ENCODE assay signal across 8 cellular contexts in genomic region chr16:30657866-30658730, GRCh38. TPM values are rescaled to one million over a fixed set of nuclear protein-coding genes. Genes with fewer than 3 reads are reported as not detected.
DNase-seq lines count a peak whose midpoint lies in the region; ATAC-seq and TF ChIP-seq lines count a peak whose summit lies in the region.

FBRS (plus strand) TSS chr16:30658431; CDS start chr16:30659519, 1,088 bp downstream.

- H2BK5ac ChIP-seq in IMR-90 (ENCODE audit: low read depth, low read length, poor library complexity, severe bottlenecking) = peak within 1 kb of the TSS; percentile 96

- peaks cover 29% of the 10 kb centered on the region for H4K20me1 ChIP-seq in IMR-90 (ENCODE audit: insufficient read depth, low read length)

- H3K36me3 ChIP-seq in IMR-90 (ENCODE audit: control insufficient read depth, insufficient read depth, low read length) (peaks cover 46% of the 10 kb centered on the region), mucosa of descending colon (ENCODE audit: low read depth) (peaks cover 8% of the 10 kb centered on the region)

- in situ Hi-C loops in IMR-90 (cut with MboI; ENCODE audit: low sequenced_read_pairs) = no loop called here

- H2BK15ac ChIP-seq in IMR-90 (ENCODE audit: low read depth, low read length) = peak within 1 kb of the TSS; percentile 91; the same call in 2 of the 3 replicates

- H3K27me3 ChIP-seq in IMR-90 (ENCODE audit: control insufficient read depth, insufficient read depth, low read length) = no peaks in the 10 kb centered on the region

- no TSS peak for BruUV-seq in IMR-90 (replicated peaks; lab: Mats Ljungman, UMichigan)

- peak; percentile 69 for TF ChIP-seq RAD21 in IMR-90 (IDR thresholded peaks at IDR 0.05; ENCODE audit: low read length)

- peak within 1 kb of the TSS; percentile 95 for H3K18ac ChIP-seq in IMR-90 (ENCODE audit: low read depth, low read length)

- peaks cover 5% of the 10 kb centered on the region; the same call in 1 of the 2 replicates for H3K9me1 ChIP-seq in IMR-90 (ENCODE audit: insufficient read depth, low read length)

- peak within 1 kb of the TSS; percentile 99 for H2AK9ac ChIP-seq in IMR-90 (replicated peaks; ENCODE audit: low read depth, low read length, poor library complexity)

- WGBS in IMR-90 (ENCODE audit: extremely low coverage in 2 of 2, insufficient read length in 1 of 2), 2 experiments = 0% methylated on average over 26 of the region's 86 CpGs; no CpG with 5 or more reads in 1 of the 2 experiments

- peak within 1 kb of the TSS; percentile 95 for H2AK5ac ChIP-seq in IMR-90 (ENCODE audit: low read depth, low read length)

- H4K5ac ChIP-seq in IMR-90 (ENCODE audit: low read depth, low read length) = peak within 1 kb of the TSS; percentile 89

- peak within 1 kb of the TSS; percentile 98 for H3K56ac ChIP-seq in IMR-90 (ENCODE audit: extremely low read depth, insufficient read depth, low read length)

- peak within 1 kb of the TSS; percentile 100 for H3K14ac ChIP-seq in IMR-90 (replicated peaks; ENCODE audit: low read depth, low read length)

- DNase-seq in DMS 273 treated with DMSO at 0.1 percent for 48 hours (lab: John Stamatoyannopoulos, UW) = peak; percentile 99
- peak; percentile 100 for DNase-seq in IMR-90
- DNase-seq in OCI-M1 (lab: John Stamatoyannopoulos, UW) = peak; percentile 100
- peak; percentile 100 for DNase-seq in activated T-cell treated with anti-CD3 and anti-CD28 coated beads for 4 hours
- peak; percentile 100 for DNase-seq in epithelial cell of esophagus (ENCODE audit: low read depth)
- peak; percentile 100 for DNase-seq in mucosa of descending colon
- DNase-seq in stimulated activated CD8-positive, alpha-beta memory T cell treated with anti-CD3 and anti-CD28 coated beads, Interleukin-4, amount 100 ng/mL, for 4 hours (ENCODE audit: low read depth in 2 of 2, low spot score in 1 of 2) = peak; percentile 99 to 100

- ATAC-seq in GM21526 (IDR thresholded peaks at IDR 0.05; ENCODE audit: low FRiP score, unreplicated experiment) (peak; percentile 56), IMR-90 (ENCODE audit: low read depth) (peak; percentile 83), mucosa of descending colon (peak; percentile 83)

- peak within 1 kb of the TSS; percentile 99 for H4K91ac ChIP-seq in IMR-90 (ENCODE audit: insufficient read depth, low read depth, low read length)

- H3K23ac ChIP-seq in IMR-90 (ENCODE audit: low read depth, low read length) = peak within 1 kb of the TSS; percentile 100

- CTCF ChIA-PET in IMR-90 (lab: Yijun Ruan, JAX) = interaction anchor here (0.5 to 1.5 kb wide), 3 partner anchors 36 to 232 kb away, joined by 3 to 4 read pairs (median 3); no protein-coding TSS in a partner anchor

- H3K9ac ChIP-seq in IMR-90 (ENCODE audit: low read depth, low read length) = peak within 1 kb of the TSS; percentile 96

- H3K4me1 ChIP-seq in IMR-90 (ENCODE audit: control insufficient read depth, insufficient read depth, low read length) (peaks cover 12% of the 10 kb centered on the region; the same call in 1 of the 2 replicates), mucosa of descending colon (ENCODE audit: low read depth) (peaks cover 35% of the 10 kb centered on the region)

- TF ChIP-seq POLR2A in IMR-90 (IDR thresholded peaks at IDR 0.05; ENCODE audit: low read depth, low read length) = peak; percentile 91

- peak within 1 kb of the TSS; percentile 100 for H3K4ac ChIP-seq in IMR-90 (ENCODE audit: low read depth, low read length)

- H2BK120ac ChIP-seq in IMR-90 (ENCODE audit: low read depth, low read length) = peak within 1 kb of the TSS; percentile 97

- peak within 1 kb of the TSS; percentile 99 for H2AFZ ChIP-seq in IMR-90 (replicated peaks; ENCODE audit: low read length, poor library complexity)

- H3K79me1 ChIP-seq in IMR-90 (ENCODE audit: low read depth in 1 of 2, low read length in 2 of 2) = peaks cover 28 to 50% of the 10 kb centered on the region in 2 experiments; a peak in 3 of 4 replicates

- H3K27ac ChIP-seq in IMR-90 (ENCODE audit: insufficient read depth, low read length) = peak within 1 kb of the TSS; percentile 92

- H4K8ac ChIP-seq in IMR-90 (ENCODE audit: low read depth in 2 of 2, low read length in 2 of 2) = peak within 1 kb of the TSS; percentile 53 to 99

- POLR2A ChIA-PET in IMR-90 (lab: Charles Lee; ENCODE audit: unreplicated experiment) = interaction anchor here (0.6 kb wide), 1 partner anchor 263 kb away, joined by 3 read pairs; no protein-coding TSS in a partner anchor

- dilution Hi-C loops in IMR-90 (cut with HindIII; ENCODE audit: low sequenced_read_pairs, unreplicated experiment) = no loop called here

- H2BK20ac ChIP-seq in IMR-90 (ENCODE audit: low read depth, low read length) = peak within 1 kb of the TSS; percentile 76

- peak; percentile 98 for TF ChIP-seq CTCF in IMR-90 (conservative IDR thresholded peaks at IDR 0.05; ENCODE audit: low read depth, low read length)
- TF ChIP-seq CTCF in epithelial cell of esophagus (IDR thresholded peaks at IDR 0.05; ENCODE audit: insufficient read depth, low read depth, low read length, missing control alignments) = peak; percentile 29
- peak; percentile 78 for TF ChIP-seq CTCF in mucosa of descending colon (IDR thresholded peaks at IDR 0.05)

- H3K4me3 ChIP-seq in IMR-90 (ENCODE audit: insufficient read depth, low read depth, low read length) (peak within 1 kb of the TSS; percentile 62), epithelial cell of esophagus (ENCODE audit: low read length) (peak within 1 kb of the TSS; percentile 90), mucosa of descending colon (peak within 1 kb of the TSS; percentile 84)

- peak within 1 kb of the TSS; percentile 96 for H3K4me2 ChIP-seq in IMR-90 (ENCODE audit: low read depth, low read length)

- intact Hi-C loops in IMR-90 (cut with micrococcal nuclease) (loop anchor here (1.0 to 2.0 kb wide), 2 partner anchors 36 to 131 kb away; partner anchors contain the start of gene ZNF768), mucosa of descending colon (cut with DNase I, micrococcal nuclease) (no loop called here)

- H3K9me3 ChIP-seq in IMR-90 (ENCODE audit: control insufficient read depth, insufficient read depth, low read length) (no peaks in the 10 kb centered on the region), mucosa of descending colon (no peaks in the 10 kb centered on the region)

TF ChIP-seq in IMR-90, 13 proteins besides CTCF, POLR2A, EP300 and RAD21:
- no peak; the same call in 1 of the 2 replicates for TF ChIP-seq RFX5 (IDR thresholded peaks at IDR 0.05; ENCODE audit: low read depth, low read length)
- TF ChIP-seq MAZ (IDR thresholded peaks at IDR 0.05; ENCODE audit: borderline replicate concordance, low read depth, low read length) = peak; percentile 57
- TF ChIP-seq RCOR1 (IDR thresholded peaks at IDR 0.05; ENCODE audit: insufficient replicate concordance, low read length) = peak; percentile 55
- peak; percentile 81 for TF ChIP-seq CEBPB (IDR thresholded peaks at IDR 0.05; ENCODE audit: low read depth, low read length)
- TF ChIP-seq BHLHE40 (IDR thresholded peaks at IDR 0.05; ENCODE audit: low read depth, low read length) = 0 out of 2 replicates have a peak, but pooled peaks have one; percentile 3
- no peak for TF ChIP-seq ELK1 (IDR thresholded peaks at IDR 0.05; ENCODE audit: borderline replicate concordance, low read depth, low read length)
- peak; percentile 50 for TF ChIP-seq SMC3 (IDR thresholded peaks at IDR 0.05; ENCODE audit: low read depth, low read length)

RNA-seq across cellular contexts. Expression of gene FBRS, which starts in this region (rescaled TPM):
- 2.0 and 2.8 TPM in 2 replicates for total RNA-seq in IMR-90 (2012; rRNA removed)
- 20.5 and 22.4 TPM in 2 replicates for polyA plus RNA-seq in IMR-90 (2012; rRNA removed)
- 15.0 and 18.0 TPM in 2 replicates for polyA plus RNA-seq in IMR-90 (2012; cell fraction: cytosol; rRNA removed)
- 64.6 and 100 TPM in 2 replicates for polyA plus RNA-seq in IMR-90 (2012; cell fraction: nucleus; rRNA removed; ENCODE audit: low replicate concordance)
- 10 to 100 TPM; 82.6 to 97.1 (median 85.8) TPM for total RNA-seq in mucosa of descending colon

Comparison
In these comparisons a context has a peak if more than half of its experiments do, and no peak if none do; other contexts are left out.
1. Peak in every context shown above with its lines: DNase-seq, ATAC-seq, H3K4me3 ChIP-seq and H3K27ac ChIP-seq.
2. RNA of gene FBRS (total RNA-seq): 82.6 to 97.1 TPM in mucosa of descending colon; 2.0 to 2.8 TPM in IMR-90; every median in the first group is over 10 times any median in the second.
3. CTCF ChIP-seq: peak in every context shown above with its lines; median percentile 98 in IMR-90; 78 in mucosa of descending colon; 29 in epithelial cell of esophagus.